In genomic region chr9:78235296-78235770, GRCh38 we compare ENCODE assay signal across 8 cellular contexts. TPM values are rescaled to one million over a fixed set of nuclear protein-coding genes. Genes with fewer than 3 reads are reported as not detected.
DNase-seq lines count a peak whose midpoint lies in the region; ATAC-seq and TF ChIP-seq lines count a peak whose summit lies in the region.

No MANE protein-coding gene starts in this region.

- peak; percentile 1 for ATAC-seq in HG02571 (IDR thresholded peaks at IDR 0.05; ENCODE audit: unreplicated experiment)
- peak; percentile 13 for ATAC-seq in body of pancreas

- DNase-seq in AG08396 (ENCODE audit: low spot score) (peak; percentile 61), body of pancreas (no peak), kidney epithelial cell (ENCODE audit: low read depth) (no peak), substantia nigra (lab: John Stamatoyannopoulos, UW) (peak in 1 of 49 donors; percentile 44), NK-92 (lab: John Stamatoyannopoulos, UW; ENCODE audit: unreplicated experiment) (no peak), DMS79 (lab: John Stamatoyannopoulos, UW) (no peak)
- DNase-seq in effector CD4-positive, alpha-beta T cell, result no peak

- H3K4me3 ChIP-seq in body of pancreas, result peak overlapping the region; percentile 38 to 72
- H3K4me3 ChIP-seq in kidney epithelial cell (ENCODE audit: low read depth, low read length), result peak overlapping the region; percentile 91

- TF ChIP-seq CTCF in body of pancreas (IDR thresholded peaks at IDR 0.05) (no peak), kidney epithelial cell (IDR thresholded peaks at IDR 0.05; ENCODE audit: insufficient read depth, low read length, poor library complexity, severe bottlenecking) (no peak)

- TF ChIP-seq POLR2A in body of pancreas (IDR thresholded peaks at IDR 0.05), result no peak

- intact Hi-C loops in body of pancreas (cut with DNase I), result no loop called here

- H3K27me3 ChIP-seq in body of pancreas (no peaks in the 10 kb centered on the region), kidney epithelial cell (ENCODE audit: control insufficient read depth, insufficient read depth, low read length) (no peaks in the 10 kb centered on the region)

- H3K27ac ChIP-seq in body of pancreas, result peak overlapping the region; percentile 68 to 80 (median 78)
- H3K27ac ChIP-seq in substantia nigra (ENCODE audit: low read depth, low read length, poor library complexity, severe bottlenecking), result peak overlapping the region; percentile 74

- H3K4me1 ChIP-seq in body of pancreas, result peaks cover 15% of the 10 kb centered on the region

- H3K9me3 ChIP-seq in body of pancreas, result no peaks in the 10 kb centered on the region

- H3K36me3 ChIP-seq in body of pancreas (replicated peaks in 1 of 2; ENCODE audit: insufficient read depth in 1 of 2, low read depth in 2 of 2), result peaks cover 0 to under 1% of the 10 kb centered on the region in 2 donors
- no peaks in the 10 kb centered on the region for H3K36me3 ChIP-seq in kidney epithelial cell (ENCODE audit: control insufficient read depth, insufficient read depth, low read length)

- 2% methylated on average over 17 of the region's 17 CpGs for WGBS in body of pancreas, 2 donors

RNA-seq across cellular contexts. Expression of gene CEP78, which starts 0.5 kb away (rescaled TPM):
- total RNA-seq in body of pancreas (1 to 10 TPM; 5.6 to 9.6 TPM), kidney epithelial cell (14.8 and 17.9 TPM in 2 replicates)
